Comparison of ENCODE assay signal across 8 cellular contexts in the genomic region with DNA sequence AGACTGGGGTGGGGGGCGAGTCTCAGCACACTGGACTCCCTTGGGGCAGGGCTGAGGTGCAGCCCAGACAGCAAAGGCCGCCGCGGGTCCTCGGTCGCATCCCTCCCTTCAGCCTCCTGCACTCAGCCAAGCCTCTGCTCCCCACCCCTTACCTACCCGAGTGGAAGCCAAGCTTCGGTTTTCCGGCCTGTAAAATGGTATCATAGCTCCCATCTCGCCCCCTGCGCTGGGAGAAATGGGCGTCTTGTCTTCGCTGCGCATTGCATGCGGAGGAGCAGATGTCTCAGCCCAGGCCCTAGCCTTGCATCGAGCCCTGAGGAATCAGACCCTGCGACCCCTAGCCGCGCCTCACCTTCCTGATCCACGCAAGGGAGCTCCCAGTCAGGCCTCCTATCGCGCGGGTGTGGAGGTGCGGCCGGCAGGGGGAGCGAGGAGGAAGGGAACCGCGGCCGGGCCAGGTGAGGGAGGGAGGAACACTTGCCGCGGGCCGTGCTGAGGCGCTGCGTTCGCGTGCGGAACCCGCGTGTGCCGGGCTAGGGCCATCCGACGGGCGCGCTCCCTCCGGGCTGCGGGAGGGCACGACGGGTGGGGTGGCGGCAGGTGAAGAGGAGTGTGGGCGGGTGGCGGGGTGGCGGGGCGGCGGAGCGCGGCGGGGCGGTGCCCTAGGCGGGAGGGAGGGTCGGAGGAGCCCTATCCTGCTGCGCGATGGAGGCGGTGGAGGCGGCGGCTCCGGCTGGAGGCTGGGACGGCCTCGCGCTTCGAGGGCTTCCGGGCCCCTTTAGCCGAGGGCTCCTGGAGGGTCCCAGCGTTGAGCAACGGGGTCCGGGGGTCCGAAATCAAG. TPM values are rescaled to one million over a fixed set of nuclear protein-coding genes. Genes with fewer than 3 reads are reported as not detected.
DNase-seq lines count a peak whose midpoint lies in the region; ATAC-seq and TF ChIP-seq lines count a peak whose summit lies in the region.

No MANE protein-coding gene starts in this region.

- peak; percentile 64 for TF ChIP-seq CTCF in GM10248 (IDR thresholded peaks at IDR 0.05; ENCODE audit: control extremely low read depth, extremely low read depth, low read depth, missing control alignments)

- H3K4me1 ChIP-seq in esophagus (ENCODE audit: control insufficient read depth in 2 of 2, insufficient read depth in 2 of 2, low read length in 1 of 2) (peaks cover 13 to 30% of the 10 kb centered on the region in 2 donors), rectal smooth muscle tissue (ENCODE audit: control insufficient read depth, insufficient read depth, low read length) (no peaks in the 10 kb centered on the region)

- 5 to 6% methylated on average over 67 to 76 of the region's 76 CpGs for WGBS in esophagus, 2 donors

- no peak overlapping the region for H3K9ac ChIP-seq in rectal smooth muscle tissue (ENCODE audit: low read length)

- H3K27me3 ChIP-seq in esophagus (ENCODE audit: control insufficient read depth in 1 of 2, insufficient read depth in 2 of 2, low read length in 2 of 2) (peaks cover 0 to 49% of the 10 kb centered on the region in 2 donors), rectal smooth muscle tissue (ENCODE audit: control insufficient read depth, insufficient read depth, low read length) (peaks cover 40% of the 10 kb centered on the region)

- ATAC-seq in HG03521 (IDR thresholded peaks at IDR 0.05; ENCODE audit: unreplicated experiment) (no peak), GM19035 (IDR thresholded peaks at IDR 0.05; ENCODE audit: unreplicated experiment) (no peak)

- H3K9me3 ChIP-seq in esophagus (ENCODE audit: control insufficient read depth in 2 of 2, insufficient read depth in 1 of 2, low read depth in 1 of 2, low read length in 1 of 2): peaks cover 0 to 3% of the 10 kb centered on the region in 2 donors

- POLR2A ChIA-PET in GM10248 (lab: Yijun Ruan, JAX): no interaction called here

- CTCF ChIA-PET in GM10248 (lab: Yijun Ruan, JAX): interaction anchor here (0.8 to 1.8 kb wide), 10 partner anchors 13 to 192 kb away, joined by 3 to 25 read pairs (median 6); no protein-coding TSS in a partner anchor

- H3K36me3 ChIP-seq in esophagus (ENCODE audit: control insufficient read depth in 2 of 2, insufficient read depth in 2 of 2, low read length in 1 of 2): no peaks in the 10 kb centered on the region
- no peaks in the 10 kb centered on the region for H3K36me3 ChIP-seq in rectal smooth muscle tissue (ENCODE audit: control insufficient read depth, insufficient read depth, low read length)

- H3K4me3 ChIP-seq in esophagus (ENCODE audit: low read depth in 1 of 2, low read length in 2 of 2) (peak overlapping the region; percentile 10 to 20), rectal smooth muscle tissue (ENCODE audit: low read length) (peak overlapping the region; percentile 36)

- peak; percentile 80 for DNase-seq in GM10248 (ENCODE audit: extremely low spot score)
- peak; percentile 29 to 47 for DNase-seq in NCI-H1930 (lab: John Stamatoyannopoulos, UW)
- DNase-seq in activated CD8-positive, alpha-beta memory T cell treated with anti-CD3 and anti-CD28 coated beads, Interleukin-2, amount 50 U/mL, for 4 hours: peak; percentile 64
- DNase-seq in NCI-H128 (lab: John Stamatoyannopoulos, UW; ENCODE audit: unreplicated experiment): no peak

- H3K27ac ChIP-seq in esophagus (ENCODE audit: low read depth in 2 of 2, low read length in 1 of 2) (no peak overlapping the region), rectal smooth muscle tissue (ENCODE audit: low read depth, low read length) (no peak overlapping the region)

RNA-seq across cellular contexts. Expression of gene TBX1, which starts 4.1 kb away (rescaled TPM):
- 1 to 10 TPM; 1.2 to 1.3 TPM for polyA plus RNA-seq in esophagus

RNA-seq across cellular contexts. Expression of gene GP1BB, which starts 33.2 kb away (rescaled TPM):
- 1 to 10 TPM; 7.6 to 9.0 TPM for polyA plus RNA-seq in esophagus

RNA-seq across cellular contexts. Expression of gene SEPTIN5, which starts 42.2 kb away (rescaled TPM):
- 10 to 100 TPM; 40.8 to 51.8 TPM for polyA plus RNA-seq in esophagus
